In genomic region chr22:31144223-31144622, GRCh38 we compare ENCODE assay signal across 1 cellular context.
TF ChIP-seq lines count a peak whose summit lies in the region.

No MANE protein-coding gene starts in this region.

TF ChIP-seq in SK-N-SH, 30 proteins besides CTCF, POLR2A, EP300 and RAD21 (continued from another document):
- 0 out of 2 replicates have a peak, but pooled peaks have one; percentile 28 for TF ChIP-seq ELF1 (IDR thresholded peaks at IDR 0.05)
- TF ChIP-seq NFIC (IDR thresholded peaks at IDR 0.05; ENCODE audit: borderline replicate concordance) = no peak
- TF ChIP-seq PBX3 (IDR thresholded peaks at IDR 0.05) = no peak
- TF ChIP-seq TCF12 (IDR thresholded peaks at IDR 0.05) = peak; percentile 24; the same call in 1 of the 2 replicates
- no peak for TF ChIP-seq MEF2A (IDR thresholded peaks at IDR 0.05; ENCODE audit: borderline replicate concordance, low read depth)
- no peak for TF ChIP-seq MAX (IDR thresholded peaks at IDR 0.05; ENCODE audit: low read depth)
- no peak for TF ChIP-seq IRF3 (IDR thresholded peaks at IDR 0.05; ENCODE audit: low read depth, low read length)
- no peak for TF ChIP-seq GATA2 (CRISPR knock-in tag; IDR thresholded peaks at IDR 0.05)
- no peak for TF ChIP-seq TAF1 (IDR thresholded peaks at IDR 0.05; ENCODE audit: borderline replicate concordance, low read depth, low read length)
- TF ChIP-seq RCOR1 (IDR thresholded peaks at IDR 0.05; ENCODE audit: low read length) = no peak
- no peak for TF ChIP-seq GABPA (IDR thresholded peaks at IDR 0.05; ENCODE audit: low read depth)
- no peak for TF ChIP-seq EZH2phosphoT487 (IDR thresholded peaks at IDR 0.05; ENCODE audit: borderline replicate concordance, low read depth)
